7 cellular contexts compared by ENCODE assay signal in genomic region chr13:41500501-41500900, GRCh38. TPM values are rescaled to one million over a fixed set of nuclear protein-coding genes. Genes with fewer than 3 reads are reported as not detected.
DNase-seq lines count a peak whose midpoint lies in the region; ATAC-seq, FAIRE-seq and TF ChIP-seq lines count a peak whose summit lies in the region.

No MANE protein-coding gene starts in this region.

- peaks cover 16% of the 10 kb centered on the region for H3K4me1 ChIP-seq in IMR-90 (ENCODE audit: control insufficient read depth, insufficient read depth, low read length)

- no peak overlapping the region for H4K8ac ChIP-seq in IMR-90 (ENCODE audit: low read depth in 2 of 2, low read length in 2 of 2)

- no peak overlapping the region for H3K4me2 ChIP-seq in IMR-90 (ENCODE audit: low read depth, low read length)

- WGBS in IMR-90 (ENCODE audit: extremely low coverage in 2 of 2, insufficient read length in 1 of 2), 2 experiments = no CpG with 5 or more reads among the region's 5 CpGs

- H3K56ac ChIP-seq in IMR-90 (ENCODE audit: extremely low read depth, insufficient read depth, low read length) = no peak overlapping the region

- no peak for ATAC-seq in IMR-90 (ENCODE audit: low read depth)
- peak; percentile 51 for ATAC-seq in sciatic nerve
- ATAC-seq in GM21723 (IDR thresholded peaks at IDR 0.05; ENCODE audit: unreplicated experiment) = no peak

- intact Hi-C loops in IMR-90 (cut with micrococcal nuclease) = no loop called here
- intact Hi-C loops in sciatic nerve (cut with DNase I) = no loop called here

- TF ChIP-seq POLR2A in IMR-90 (IDR thresholded peaks at IDR 0.05; ENCODE audit: low read depth, low read length) = no peak

- H2AFZ ChIP-seq in IMR-90 (replicated peaks; ENCODE audit: low read length, poor library complexity) = no peak overlapping the region

- BruUV-seq in IMR-90 (replicated peaks; lab: Mats Ljungman, UMichigan) = no TSS peak

- H3K14ac ChIP-seq in IMR-90 (replicated peaks; ENCODE audit: low read depth, low read length) = 0 out of 2 replicates have a peak overlapping the region, but pooled peaks have one; percentile 65

- H3K9me1 ChIP-seq in IMR-90 (ENCODE audit: insufficient read depth, low read length) = peaks cover 6% of the 10 kb centered on the region

- in situ Hi-C loops in IMR-90 (cut with MboI; ENCODE audit: low sequenced_read_pairs) = no loop called here

- H2BK15ac ChIP-seq in IMR-90 (ENCODE audit: low read depth, low read length) = no peak overlapping the region; the same call in 1 of the 3 replicates

- no peak overlapping the region for H2BK5ac ChIP-seq in IMR-90 (ENCODE audit: low read depth, low read length, poor library complexity, severe bottlenecking)

- H3K4ac ChIP-seq in IMR-90 (ENCODE audit: low read depth, low read length) = peak overlapping the region; percentile 60; the same call in 1 of the 2 replicates

- no peaks in the 10 kb centered on the region for H3K79me1 ChIP-seq in IMR-90 (ENCODE audit: low read depth in 1 of 2, low read length in 2 of 2)

- H3K9me3 ChIP-seq in IMR-90 (ENCODE audit: control insufficient read depth, insufficient read depth, low read length) = no peaks in the 10 kb centered on the region

- peak overlapping the region; percentile 47 for H2BK120ac ChIP-seq in IMR-90 (ENCODE audit: low read depth, low read length)

- no peak overlapping the region for H3K23ac ChIP-seq in IMR-90 (ENCODE audit: low read depth, low read length)

- H3K9ac ChIP-seq in IMR-90 (ENCODE audit: low read depth, low read length) = no peak overlapping the region

- POLR2A ChIA-PET in IMR-90 (lab: Charles Lee; ENCODE audit: unreplicated experiment) = no interaction called here

- no peak overlapping the region for H3K27ac ChIP-seq in IMR-90 (ENCODE audit: insufficient read depth, low read length)

- TF ChIP-seq RAD21 in IMR-90 (IDR thresholded peaks at IDR 0.05; ENCODE audit: low read length) = no peak

- no peaks in the 10 kb centered on the region for H3K27me3 ChIP-seq in IMR-90 (ENCODE audit: control insufficient read depth, insufficient read depth, low read length)

- dilution Hi-C loops in IMR-90 (cut with HindIII; ENCODE audit: low sequenced_read_pairs, unreplicated experiment) = no loop called here

- no peak overlapping the region for H3K4me3 ChIP-seq in IMR-90 (ENCODE audit: insufficient read depth, low read depth, low read length)

- H2AK5ac ChIP-seq in IMR-90 (ENCODE audit: low read depth, low read length) = peak overlapping the region; percentile 46; the same call in 1 of the 2 replicates

- H3K36me3 ChIP-seq in IMR-90 (ENCODE audit: control insufficient read depth, insufficient read depth, low read length) = no peaks in the 10 kb centered on the region

- DNase-seq in GM19239 (ENCODE audit: insufficient read length, low spot score) = no peak
- DNase-seq in IMR-90 = no peak
- peak; percentile 16 for DNase-seq in activated T-helper 1 cell treated with Interleukin-2 at 50 U/mL for 16 hours (ENCODE audit: low read depth)
- no peak for DNase-seq in sciatic nerve (ENCODE audit: low spot score)
- no peak for DNase-seq in NCI-H2196 (lab: John Stamatoyannopoulos, UW; ENCODE audit: unreplicated experiment)
- DNase-seq in HTR-8/SVneo (ENCODE audit: insufficient read length, low spot score) = no peak

- FAIRE-seq in GM19239 (lab: Jason Lieb, UNC) (peak; percentile 92), HTR-8/SVneo (lab: Jason Lieb, UNC) (no peak)

- H4K5ac ChIP-seq in IMR-90 (ENCODE audit: low read depth, low read length) = peak overlapping the region; percentile 12; the same call in 1 of the 2 replicates

- TF ChIP-seq CTCF in IMR-90 (conservative IDR thresholded peaks at IDR 0.05; ENCODE audit: low read depth, low read length) = no peak

- CTCF ChIA-PET in IMR-90 (lab: Yijun Ruan, JAX) = no interaction called here

- no peak overlapping the region for H2AK9ac ChIP-seq in IMR-90 (replicated peaks; ENCODE audit: low read depth, low read length, poor library complexity)

- peak overlapping the region; percentile 14; the same call in 1 of the 2 replicates for H3K18ac ChIP-seq in IMR-90 (ENCODE audit: low read depth, low read length)

- H4K91ac ChIP-seq in IMR-90 (ENCODE audit: insufficient read depth, low read depth, low read length) = no peak overlapping the region

- no peaks in the 10 kb centered on the region for H4K20me1 ChIP-seq in IMR-90 (ENCODE audit: insufficient read depth, low read length)

- peak overlapping the region; percentile 63; the same call in 1 of the 2 replicates for H2BK20ac ChIP-seq in IMR-90 (ENCODE audit: low read depth, low read length)

TF ChIP-seq in IMR-90, 13 proteins besides CTCF, POLR2A, EP300 and RAD21:
- TF ChIP-seq MXI1 (IDR thresholded peaks at IDR 0.05; ENCODE audit: borderline replicate concordance, low read depth, low read length) = no peak
- TF ChIP-seq NFE2L2 (IDR thresholded peaks at IDR 0.05; ENCODE audit: low read depth, low read length) = no peak
- TF ChIP-seq CHD1 (IDR thresholded peaks at IDR 0.05; ENCODE audit: low read depth, low read length) = no peak
TF ChIP-seq in IMR-90: peak in this region for 0.

RNA-seq across cellular contexts. Expression of gene RGCC, which starts 43.2 kb away (rescaled TPM):
- total RNA-seq in IMR-90 (2012; rRNA removed) (6.1 and 7.5 TPM in 2 replicates), sciatic nerve (138 TPM)
- 7.6 and 10.6 TPM in 2 replicates for polyA plus RNA-seq in IMR-90 (2012; rRNA removed)
- polyA plus RNA-seq in IMR-90 (2012; cell fraction: cytosol; rRNA removed) = 4.6 and 11.3 TPM in 2 replicates
- polyA plus RNA-seq in IMR-90 (2012; cell fraction: nucleus; rRNA removed; ENCODE audit: low replicate concordance) = 6.4 and 25.4 TPM in 2 replicates

Comparison
In these comparisons a context has a peak if more than half of its experiments do, and no peak if none do; other contexts are left out.
1. RNA of gene RGCC, which starts 43.2 kb away (total RNA-seq): 138 TPM in sciatic nerve (single experiment); 6.1 to 7.5 TPM in IMR-90; every median in the first group is over 10 times any median in the second.